1 cellular context compared by ENCODE assay signal in the genomic region with DNA sequence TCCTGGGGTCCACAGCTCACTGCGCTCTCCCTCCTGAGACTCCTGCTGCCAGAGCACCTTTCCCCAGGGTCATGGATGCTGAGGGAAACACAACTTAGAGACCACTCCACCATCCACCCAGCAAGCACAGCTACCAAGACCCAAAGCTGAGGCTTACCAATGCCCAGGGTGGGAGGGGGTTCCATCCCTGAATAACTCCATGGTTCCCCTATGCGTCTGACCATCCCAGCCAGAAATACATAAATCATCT.
TF ChIP-seq lines count a peak whose summit lies in the region.

No MANE protein-coding gene starts in this region.

TF ChIP-seq in IMR-90, 13 proteins besides CTCF, POLR2A, EP300 and RAD21:
- TF ChIP-seq MAFK (IDR thresholded peaks at IDR 0.05; ENCODE audit: low read depth, low read length), result no peak
- TF ChIP-seq, protein P1, sequence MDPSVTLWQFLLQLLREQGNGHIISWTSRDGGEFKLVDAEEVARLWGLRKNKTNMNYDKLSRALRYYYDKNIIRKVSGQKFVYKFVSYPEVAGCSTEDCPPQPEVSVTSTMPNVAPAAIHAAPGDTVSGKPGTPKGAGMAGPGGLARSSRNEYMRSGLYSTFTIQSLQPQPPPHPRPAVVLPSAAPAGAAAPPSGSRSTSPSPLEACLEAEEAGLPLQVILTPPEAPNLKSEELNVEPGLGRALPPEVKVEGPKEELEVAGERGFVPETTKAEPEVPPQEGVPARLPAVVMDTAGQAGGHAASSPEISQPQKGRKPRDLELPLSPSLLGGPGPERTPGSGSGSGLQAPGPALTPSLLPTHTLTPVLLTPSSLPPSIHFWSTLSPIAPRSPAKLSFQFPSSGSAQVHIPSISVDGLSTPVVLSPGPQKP (IDR thresholded peaks at IDR 0.05; ENCODE audit: borderline replicate concordance, low read depth, low read length), result no peak
- TF ChIP-seq CHD1 (IDR thresholded peaks at IDR 0.05; ENCODE audit: low read depth, low read length), result no peak
- TF ChIP-seq BHLHE40 (IDR thresholded peaks at IDR 0.05; ENCODE audit: low read depth, low read length), result no peak
- no peak for TF ChIP-seq NFE2L2 (IDR thresholded peaks at IDR 0.05; ENCODE audit: low read depth, low read length)
- no peak for TF ChIP-seq CEBPB (IDR thresholded peaks at IDR 0.05; ENCODE audit: low read depth, low read length)
- TF ChIP-seq, protein P2, sequence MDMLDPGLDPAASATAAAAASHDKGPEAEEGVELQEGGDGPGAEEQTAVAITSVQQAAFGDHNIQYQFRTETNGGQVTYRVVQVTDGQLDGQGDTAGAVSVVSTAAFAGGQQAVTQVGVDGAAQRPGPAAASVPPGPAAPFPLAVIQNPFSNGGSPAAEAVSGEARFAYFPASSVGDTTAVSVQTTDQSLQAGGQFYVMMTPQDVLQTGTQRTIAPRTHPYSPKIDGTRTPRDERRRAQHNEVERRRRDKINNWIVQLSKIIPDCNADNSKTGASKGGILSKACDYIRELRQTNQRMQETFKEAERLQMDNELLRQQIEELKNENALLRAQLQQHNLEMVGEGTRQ (IDR thresholded peaks at IDR 0.05; ENCODE audit: low read depth, low read length), result no peak
- no peak for TF ChIP-seq RCOR1 (IDR thresholded peaks at IDR 0.05; ENCODE audit: insufficient replicate concordance, low read length)
- no peak for TF ChIP-seq SMC3 (IDR thresholded peaks at IDR 0.05; ENCODE audit: low read depth, low read length)
- TF ChIP-seq MXI1 (IDR thresholded peaks at IDR 0.05; ENCODE audit: borderline replicate concordance, low read depth, low read length), result no peak
- TF ChIP-seq MAZ (IDR thresholded peaks at IDR 0.05; ENCODE audit: borderline replicate concordance, low read depth, low read length), result no peak
- TF ChIP-seq RFX5 (IDR thresholded peaks at IDR 0.05; ENCODE audit: low read depth, low read length), result no peak
- TF ChIP-seq FOS (IDR thresholded peaks at IDR 0.05; ENCODE audit: low read depth, low read length), result no peak
